ENCODE assay signal across 1 cellular context in genomic region chr12:104460041-104460757, GRCh38.
TF ChIP-seq lines count a peak whose summit lies in the region.

No MANE protein-coding gene starts in this region.

TF ChIP-seq in HepG2, 621 proteins besides CTCF, POLR2A, EP300 and RAD21:
- TF ChIP-seq ZNF704 (CRISPR knock-in tag; IDR thresholded peaks at IDR 0.05; ENCODE audit: borderline replicate concordance): no peak
- TF ChIP-seq, protein P1, sequence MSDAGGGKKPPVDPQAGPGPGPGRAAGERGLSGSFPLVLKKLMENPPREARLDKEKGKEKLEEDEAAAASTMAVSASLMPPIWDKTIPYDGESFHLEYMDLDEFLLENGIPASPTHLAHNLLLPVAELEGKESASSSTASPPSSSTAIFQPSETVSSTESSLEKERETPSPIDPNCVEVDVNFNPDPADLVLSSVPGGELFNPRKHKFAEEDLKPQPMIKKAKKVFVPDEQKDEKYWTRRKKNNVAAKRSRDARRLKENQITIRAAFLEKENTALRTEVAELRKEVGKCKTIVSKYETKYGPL (CRISPR knock-in tag; IDR thresholded peaks at IDR 0.05): no peak
- no peak for TF ChIP-seq POGZ (CRISPR knock-in tag; IDR thresholded peaks at IDR 0.05)
